23 cellular contexts compared by ENCODE assay signal in genomic region chr2:2896011-2896410, GRCh38.
"Had no signal": no experiment of that assay in that cellular context is flagged by ENCODE, and none has a peak within 500 bp of the region (broad histone marks: within the 10 kb centered on the region; RNA-seq: fewer than 3 reads in every experiment).

No MANE protein-coding gene starts in this region.

- H3K27ac Mint-ChIP-seq: naive thymus-derived CD4-positive, alpha-beta T cell; natural killer cell; nephron; progenitor cell of endocrine pancreas; stimulated activated effector memory CD8-positive, alpha-beta T cell treated with anti-CD3 and anti-CD28 coated beads, Interleukin-12 subunit alpha, Interleukin-12 subunit beta, amount 100 ng/mL, for 72 hours; stimulated activated naive B cell treated with anti-CD40 and anti-IgM and Interleukin-4, amounts not matched to agents 10 μg/mL and 1 μg/mL and 100 μg/mL, for 72 hours; stimulated activated naive CD8-positive, alpha-beta T cell treated with anti-CD3 and anti-CD28 coated beads, Interleukin-15, Interleukin-2, amounts not matched to agents 100 ng/mL and 50 ng/mL, for 24 hours had no signal

- H3K27me3 Mint-ChIP-seq: naive thymus-derived CD4-positive, alpha-beta T cell; progenitor cell of endocrine pancreas; stimulated activated naive CD8-positive, alpha-beta T cell treated with anti-CD3 and anti-CD28 coated beads, Interleukin-15, Interleukin-2, amounts not matched to agents 100 ng/mL and 50 ng/mL, for 24 hours had no signal

- H3K4me1 Mint-ChIP-seq: natural killer cell; nephron; stimulated activated effector memory CD8-positive, alpha-beta T cell treated with anti-CD3 and anti-CD28 coated beads, Interleukin-12 subunit alpha, Interleukin-12 subunit beta, amount 100 ng/mL, for 72 hours had no signal

- H3K9me3 Mint-ChIP-seq: naive thymus-derived CD4-positive, alpha-beta T cell; natural killer cell; nephron; stimulated activated effector memory CD8-positive, alpha-beta T cell treated with anti-CD3 and anti-CD28 coated beads, Interleukin-12 subunit alpha, Interleukin-12 subunit beta, amount 100 ng/mL, for 72 hours; stimulated activated naive CD8-positive, alpha-beta T cell treated with anti-CD3 and anti-CD28 coated beads, Interleukin-15, Interleukin-2, amounts not matched to agents 100 ng/mL and 50 ng/mL, for 24 hours had no signal

- H3K36me3 Mint-ChIP-seq: naive thymus-derived CD4-positive, alpha-beta T cell; natural killer cell; stimulated activated effector memory CD8-positive, alpha-beta T cell treated with anti-CD3 and anti-CD28 coated beads, Interleukin-12 subunit alpha, Interleukin-12 subunit beta, amount 100 ng/mL, for 72 hours had no signal

- H3K4me3 Mint-ChIP-seq: naive thymus-derived CD4-positive, alpha-beta T cell; natural killer cell; nephron; stimulated activated effector memory CD8-positive, alpha-beta T cell treated with anti-CD3 and anti-CD28 coated beads, Interleukin-12 subunit alpha, Interleukin-12 subunit beta, amount 100 ng/mL, for 72 hours; stimulated activated naive B cell treated with anti-CD40 and anti-IgM and Interleukin-4, amounts not matched to agents 10 μg/mL and 1 μg/mL and 100 μg/mL, for 72 hours; stimulated activated naive CD8-positive, alpha-beta T cell treated with anti-CD3 and anti-CD28 coated beads, Interleukin-15, Interleukin-2, amounts not matched to agents 100 ng/mL and 50 ng/mL, for 24 hours had no signal

- DNase-seq: naive thymus-derived CD4-positive, alpha-beta T cell; natural killer cell; nucleus accumbens; ovary; psoas muscle; right cardiac atrium; right lobe of liver; sigmoid colon; small intestine; stimulated activated CD4-positive, alpha-beta T cell treated with anti-CD3 and anti-CD28 coated beads, Interleukin-15, amount 100 ng/mL, for 24 hours; stimulated activated CD4-positive, alpha-beta T cell treated with anti-CD3 and anti-CD28 coated beads, Interleukin-2, amount 100 ng/mL, for 24 hours; stimulated activated CD4-positive, alpha-beta T cell treated with anti-CD3 and anti-CD28 coated beads, Interleukin-2, amount 100 ng/mL, for 48 hours; stimulated activated CD4-positive, alpha-beta T cell treated with anti-CD3 and anti-CD28 coated beads, Interleukin-4, amount 100 ng/mL, for 24 hours; stimulated activated naive B cell treated with anti-CD40 and anti-IgM and Interleukin-4, amounts not matched to agents 10 μg/mL and 1 μg/mL and 100 μg/mL, for 72 hours; stimulated activated naive CD4-positive, alpha-beta T cell treated with Interleukin-2 at 50 U/mL for 16 hours; stomach; thyroid gland; trophoblast cell; upper lobe of left lung had no signal
